ENCODE assay signal across 1 cellular context in genomic region chr2:28620801-28621171, GRCh38.
TF ChIP-seq lines count a peak whose summit lies in the region.

No MANE protein-coding gene starts in this region.

TF ChIP-seq in H1, 55 proteins besides CTCF, POLR2A, EP300 and RAD21 (continued from another document):
- no peak for TF ChIP-seq EGR1 (IDR thresholded peaks at IDR 0.05; ENCODE audit: borderline replicate concordance, low read depth, low read length)
